Comparison of ENCODE assay signal across 19 cellular contexts in the genomic region with DNA sequence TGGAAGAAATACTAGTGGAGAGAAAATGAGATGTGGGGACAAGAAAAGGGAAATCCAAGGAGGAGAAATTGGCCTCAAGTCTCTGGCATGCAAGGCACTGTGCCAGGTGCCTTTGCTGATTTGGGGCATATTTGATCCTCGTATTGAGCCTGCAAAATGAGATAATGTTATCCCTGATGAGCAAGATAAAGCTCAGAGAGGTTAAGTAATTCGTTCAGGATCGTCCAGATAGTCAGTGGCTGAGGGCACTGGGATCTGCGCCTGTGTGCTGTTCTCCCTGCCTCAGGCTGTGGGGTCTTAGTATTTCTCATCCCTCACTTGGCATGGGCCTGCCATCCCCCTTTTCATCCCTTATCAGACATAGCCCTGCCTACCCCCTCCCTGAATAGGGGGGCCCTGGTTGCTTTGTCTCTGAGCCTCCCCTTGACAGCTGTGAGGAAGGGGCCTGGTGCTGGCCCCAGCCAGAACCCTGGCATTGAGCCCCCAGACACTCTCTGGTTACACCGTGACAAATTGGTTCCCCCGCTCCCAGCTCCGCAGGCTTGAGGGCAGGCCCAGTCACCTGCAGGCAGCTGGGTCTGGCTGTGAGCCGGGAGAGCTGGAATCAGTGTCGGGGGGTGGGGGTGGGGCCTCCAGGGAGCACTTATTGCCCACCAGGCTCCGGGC.
A peak's percentile ranks its signal among the peaks of the same experiment; 100 is the strongest.
DNase-seq lines count a peak whose midpoint lies in the region; ATAC-seq, FAIRE-seq and TF ChIP-seq lines count a peak whose summit lies in the region.
"Had no signal": no experiment of that assay in that cellular context is flagged by ENCODE, and none has a peak within 500 bp of the region (broad histone marks: within the 10 kb centered on the region; RNA-seq: fewer than 3 reads in every experiment).

No MANE protein-coding gene starts in this region.

- no peak overlapping the region for H2BK20ac ChIP-seq in H1 (ENCODE audit: low read length)

- H4K5ac ChIP-seq in H1 (ENCODE audit: insufficient read length, low read depth, low read length), result no peak overlapping the region

- H3K79me2 ChIP-seq in H1 (ENCODE audit: control insufficient read depth in 1 of 2, insufficient read depth in 2 of 2, low read length in 2 of 2), result no peaks in the 10 kb centered on the region
- H3K79me2 ChIP-seq in osteoblast (ENCODE audit: insufficient read depth, low read length), result no peaks in the 10 kb centered on the region
- no peaks in the 10 kb centered on the region for H3K79me2 ChIP-seq in OCI-LY7 (ENCODE audit: insufficient read depth, low read depth, low read length)

- H3K9me3 ChIP-seq in H1 (ENCODE audit: insufficient read depth in 2 of 2, low read depth in 1 of 2, low read length in 1 of 2), result no peaks in the 10 kb centered on the region
- no peaks in the 10 kb centered on the region for H3K9me3 ChIP-seq in osteoblast (ENCODE audit: low read depth, low read length)
- no peaks in the 10 kb centered on the region for H3K9me3 ChIP-seq in OCI-LY7 (ENCODE audit: low read length)
- H3K9me3 ChIP-seq: BLaER1 treated with 17β-estradiol and CSF1 and Interleukin-3, amounts not matched to agents 10 nM and 100 nM had no signal

- no peak overlapping the region for H2BK120ac ChIP-seq in H1 (replicated peaks; ENCODE audit: low read depth, low read length)

- TF ChIP-seq POLR2A in H1 (IDR thresholded peaks at IDR 0.05; ENCODE audit: control extremely low read depth in 1 of 2, low read depth in 2 of 2, low read length in 2 of 2), result no peak

- TF ChIP-seq RAD21 in H1 (IDR thresholded peaks at IDR 0.05 in 1 of 2, conservative IDR thresholded peaks at IDR 0.05 in 1 of 2; ENCODE audit: low read depth in 2 of 2, low read length in 2 of 2), result no peak

- H4K91ac ChIP-seq in H1 (replicated peaks; ENCODE audit: insufficient read length, low read length), result no peak overlapping the region

- TF ChIP-seq EP300 in H1 (IDR thresholded peaks at IDR 0.05; ENCODE audit: borderline replicate concordance in 1 of 2, low read depth in 2 of 2, low read length in 2 of 2), result no peak

- H2AK5ac ChIP-seq in H1 (ENCODE audit: low read depth, low read length), result no peak overlapping the region

- H3K79me1 ChIP-seq in H1 (ENCODE audit: low read depth, low read length), result no peaks in the 10 kb centered on the region

- H2BK5ac ChIP-seq in H1 (ENCODE audit: low read depth, low read length), result no peak overlapping the region

- WGBS in H1 (ENCODE audit: extremely low coverage in 1 of 2, insufficient coverage in 1 of 2, insufficient read length in 1 of 2, insufficient replicate concordance in 2 of 2, low coverage in 1 of 2, low lambda C conversion rate in 2 of 2, missing lambda C conversion rate in 1 of 2), 2 experiments, result 88% methylated on average over 10 of the region's 10 CpGs; no CpG with 5 or more reads in 1 of the 2 experiments

- no peak for ATAC-seq in HG03520 (IDR thresholded peaks at IDR 0.05; ENCODE audit: unreplicated experiment)

- peak overlapping the region; percentile 61; the same call in 1 of the 2 replicates for H2BK15ac ChIP-seq in H1 (ENCODE audit: low read length)

- H3K4me2 ChIP-seq in H1 (ENCODE audit: insufficient read depth in 1 of 2, low read depth in 2 of 2, low read length in 2 of 2) (no peak overlapping the region), osteoblast (ENCODE audit: insufficient read depth, low read length) (no peak overlapping the region), OCI-LY7 (ENCODE audit: low read length) (no peak overlapping the region)
- H3K4me2 ChIP-seq: BLaER1 treated with 17β-estradiol and CSF1 and Interleukin-3, amounts not matched to agents 10 nM and 100 nM had no signal

- H2BK12ac ChIP-seq in H1 (ENCODE audit: low read depth, low read length), result 0 out of 2 replicates have a peak overlapping the region, but pooled peaks have one; percentile 27

- H3K14ac ChIP-seq in H1 (ENCODE audit: insufficient read length), result no peak overlapping the region

- no peaks in the 10 kb centered on the region; a peak in 1 of 7 replicates for H3K27me3 ChIP-seq in H1 (replicated peaks in 1 of 4; ENCODE audit: control insufficient read depth in 3 of 4, extremely low read depth in 1 of 4, insufficient read depth in 3 of 4, low read length in 3 of 4)
- peaks cover 8% of the 10 kb centered on the region for H3K27me3 ChIP-seq in osteoblast (ENCODE audit: insufficient read depth, low read length)
- H3K27me3 ChIP-seq: BLaER1 treated with 17β-estradiol and CSF1 and Interleukin-3, amounts not matched to agents 10 nM and 100 nM had no signal

- H3K4me1 ChIP-seq in H1 (replicated peaks in 1 of 4; ENCODE audit: control insufficient read depth in 3 of 4, insufficient read depth in 4 of 4, low read length in 3 of 4) (peaks cover 0 to 5% (median 0%) of the 10 kb centered on the region in 4 experiments; a peak in 3 of 7 replicates), osteoblast (ENCODE audit: insufficient read depth, low read length) (no peaks in the 10 kb centered on the region), OCI-LY7 (ENCODE audit: insufficient read depth, low read length, poor library complexity, severe bottlenecking) (no peaks in the 10 kb centered on the region)
- H3K4me1 ChIP-seq: BLaER1 treated with 17β-estradiol and CSF1 and Interleukin-3, amounts not matched to agents 10 nM and 100 nM had no signal

- no TSS peak for BruUV-seq in OCI-LY7 (replicated peaks; lab: Mats Ljungman, UMichigan)

- H3K36me3 ChIP-seq in H1 (ENCODE audit: control insufficient read depth in 2 of 4, insufficient read depth in 4 of 4, low read length in 3 of 4) (no peaks in the 10 kb centered on the region), osteoblast (ENCODE audit: insufficient read depth, low read length) (no peaks in the 10 kb centered on the region), OCI-LY7 (ENCODE audit: insufficient read depth, low read length) (no peaks in the 10 kb centered on the region)
- H3K36me3 ChIP-seq: BLaER1 treated with 17β-estradiol and CSF1 and Interleukin-3, amounts not matched to agents 10 nM and 100 nM had no signal

- CTCF ChIA-PET in H1 (lab: Charles Lee; ENCODE audit: partially characterized antibody) (interaction anchor here (0.6 to 19.1 kb wide), 20 partner anchors 9 to 530 kb away, joined by 3 to 245 read pairs (median 3); no protein-coding TSS in a partner anchor), OCI-LY7 (lab: Charles Lee; ENCODE audit: unreplicated experiment) (interaction anchor here (0.6 kb wide), 2 partner anchors 111 to 1309 kb away, joined by 3 to 7 read pairs; no protein-coding TSS in a partner anchor)

- H4K20me1 ChIP-seq in H1 (replicated peaks in 1 of 2; ENCODE audit: control insufficient read depth in 1 of 2, insufficient read depth in 2 of 2, low read length in 2 of 2) (no peaks in the 10 kb centered on the region), osteoblast (ENCODE audit: insufficient read depth, low read length) (no peaks in the 10 kb centered on the region), OCI-LY7 (ENCODE audit: insufficient read depth, low read length) (no peaks in the 10 kb centered on the region)

- no peak overlapping the region for H3K4ac ChIP-seq in H1 (replicated peaks; ENCODE audit: insufficient read length, low read depth, low read length)

- H3K9ac ChIP-seq in H1 (replicated peaks in 1 of 4; ENCODE audit: extremely low read depth in 1 of 4, low read depth in 3 of 4, low read length in 3 of 4), result no peak overlapping the region
- H3K9ac ChIP-seq: BLaER1 treated with 17β-estradiol and CSF1 and Interleukin-3, amounts not matched to agents 10 nM and 100 nM had no signal

- TF ChIP-seq CTCF in H1 (IDR thresholded peaks at IDR 0.05; ENCODE audit: control extremely low read depth in 1 of 3, insufficient read depth in 1 of 3, low read depth in 1 of 3, low read length in 3 of 3), result no peak
- TF ChIP-seq CTCF in osteoblast (IDR thresholded peaks at IDR 0.05; ENCODE audit: extremely low read depth, low read depth, low read length), result no peak
- TF ChIP-seq CTCF in OCI-LY7 (conservative IDR thresholded peaks at IDR 0.05; ENCODE audit: low read length), result no peak

- no peak overlapping the region for H3K56ac ChIP-seq in H1 (replicated peaks; ENCODE audit: insufficient read length, low read depth, low read length)

- intact Hi-C loops in OCI-LY7 (cut with micrococcal nuclease; ENCODE audit: unreplicated experiment), result no loop called here

- H3K27ac ChIP-seq in H1 (ENCODE audit: low read depth, low read length) (no peak overlapping the region), osteoblast (ENCODE audit: low read depth, low read length) (no peak overlapping the region), OCI-LY7 (ENCODE audit: low read depth, low read length, poor library complexity, severe bottlenecking) (no peak overlapping the region)
- H3K27ac ChIP-seq: BLaER1 treated with 17β-estradiol and CSF1 and Interleukin-3, amounts not matched to agents 10 nM and 100 nM had no signal

- H3K23me2 ChIP-seq in H1 (ENCODE audit: low read depth, low read length), result peaks cover 3% of the 10 kb centered on the region; the same call in 1 of the 2 replicates

- no peak overlapping the region for H3K4me3 ChIP-seq in H1 (ENCODE audit: extremely low read depth in 1 of 4, insufficient read depth in 2 of 4, low read depth in 3 of 4, low read length in 4 of 4)
- H3K4me3 ChIP-seq in osteoblast (ENCODE audit: insufficient read depth, low read length), result no peak overlapping the region
- no peak overlapping the region for H3K4me3 ChIP-seq in OCI-LY7 (ENCODE audit: low read depth, low read length, poor library complexity, severe bottlenecking)
- H3K4me3 ChIP-seq: BLaER1 treated with 17β-estradiol and CSF1 and Interleukin-3, amounts not matched to agents 10 nM and 100 nM had no signal

- FAIRE-seq in H1 (lab: Jason Lieb, UNC), result no peak
- FAIRE-seq: G401.6, GM12891, GM19239, HepG2, HTR-8/SVneo had no signal

- no peak overlapping the region for H3K23ac ChIP-seq in H1 (ENCODE audit: insufficient read length)

- POLR2A ChIA-PET in H1 (lab: Charles Lee; ENCODE audit: partially characterized antibody), result interaction anchor here (0.6 kb wide), 1 partner anchor 18 kb away, joined by 4 read pairs; no protein-coding TSS in a partner anchor
- POLR2A ChIA-PET in OCI-LY7 (lab: Charles Lee), result interaction anchor here (0.6 kb wide), 1 partner anchor 451 kb away, joined by 4 read pairs; no protein-coding TSS in a partner anchor

- no peaks in the 10 kb centered on the region for H3K9me2 ChIP-seq in OCI-LY7 (ENCODE audit: insufficient read depth, low read length)

- no peak overlapping the region for H3K18ac ChIP-seq in H1 (ENCODE audit: extremely low read depth, low read length)

- no peak overlapping the region for H4K8ac ChIP-seq in H1 (ENCODE audit: extremely low read depth, insufficient read depth, low read length)

- H2AFZ ChIP-seq in H1 (ENCODE audit: low read length) (no peak overlapping the region), osteoblast (ENCODE audit: low read length) (no peak overlapping the region), OCI-LY7 (ENCODE audit: low read length) (no peak overlapping the region)

- peak; percentile 7 for DNase-seq in NCI-H2171 treated with DMSO at 0.1 percent for 48 hours (lab: John Stamatoyannopoulos, UW)
- no peak for DNase-seq in NCI-H2171 (lab: John Stamatoyannopoulos, UW)
- DNase-seq in NCI-H1092 treated with DMSO at 0.1 percent for 48 hours (lab: John Stamatoyannopoulos, UW), result peak; percentile 72
- no peak for DNase-seq in H1 (ENCODE audit: low read depth in 1 of 2, low spot score in 2 of 2)
- DNase-seq in osteoblast (ENCODE audit: insufficient read length, low spot score, missing footprints), result peak; percentile 27
- DNase-seq in OCI-LY7 (ENCODE audit: low spot score), result no peak
- DNase-seq: 8988T; AML-193; CD4-positive, CD25-positive, alpha-beta regulatory T cell; DMS79; HCEC 1CT; HFFc6 had no signal

Comparison
In these comparisons a context has a peak if more than half of its experiments do, and no peak if none do; other contexts are left out.
1. DNase-seq: peak in NCI-H2171 treated with DMSO at 0.1 percent for 48 hours (single experiment), NCI-H1092 treated with DMSO at 0.1 percent for 48 hours (single experiment) and osteoblast (single experiment); none in NCI-H2171 (single experiment), H1 (0 of 2) and OCI-LY7 (single experiment).